2 cellular contexts compared by ENCODE assay signal in the genomic region with DNA sequence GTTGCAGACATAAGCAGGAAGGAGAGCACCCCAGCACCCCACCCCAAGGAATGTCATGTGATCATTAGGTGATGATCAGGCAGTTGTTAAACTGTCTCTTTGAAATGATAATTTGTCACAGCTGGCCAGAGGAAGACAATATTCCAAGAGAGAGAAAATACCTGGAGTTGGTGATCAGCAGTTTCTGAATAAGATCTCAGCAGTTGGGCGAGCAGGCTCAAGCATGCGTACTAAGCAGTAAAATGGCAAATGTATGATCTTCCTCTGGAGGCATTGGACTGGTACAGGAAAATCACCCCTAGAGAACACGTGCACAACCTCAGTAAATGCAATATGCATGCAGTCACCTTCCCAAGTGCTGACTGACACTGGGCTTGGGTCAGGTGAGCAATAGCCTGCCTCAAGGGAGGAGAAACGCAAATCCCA.
TF ChIP-seq lines count a peak whose summit lies in the region.

No MANE protein-coding gene starts in this region.

TF ChIP-seq in GM23338, 12 proteins besides CTCF, POLR2A, EP300 and RAD21 (continues in another document):
- TF ChIP-seq NANOG (IDR thresholded peaks at IDR 0.05; ENCODE audit: borderline replicate concordance) (peak; percentile 96), CREB1 (CRISPR knock-in tag; IDR thresholded peaks at IDR 0.05; ENCODE audit: low read depth) (peak; percentile 63), EZH2 (IDR thresholded peaks at IDR 0.05; ENCODE audit: low read depth, unreplicated experiment) (no peak), JUNB (IDR thresholded peaks at IDR 0.05; ENCODE audit: unreplicated experiment) (no peak), POLR2AphosphoS5 (IDR thresholded peaks at IDR 0.05; ENCODE audit: low read depth) (no peak), EZH2phosphoT487 (IDR thresholded peaks at IDR 0.05; ENCODE audit: unreplicated experiment) (no peak), ZNF114 (CRISPR knock-in tag; IDR thresholded peaks at IDR 0.05) (no peak), STAT1 (IDR thresholded peaks at IDR 0.05; ENCODE audit: unreplicated experiment) (no peak)
- TF ChIP-seq, protein P1, sequence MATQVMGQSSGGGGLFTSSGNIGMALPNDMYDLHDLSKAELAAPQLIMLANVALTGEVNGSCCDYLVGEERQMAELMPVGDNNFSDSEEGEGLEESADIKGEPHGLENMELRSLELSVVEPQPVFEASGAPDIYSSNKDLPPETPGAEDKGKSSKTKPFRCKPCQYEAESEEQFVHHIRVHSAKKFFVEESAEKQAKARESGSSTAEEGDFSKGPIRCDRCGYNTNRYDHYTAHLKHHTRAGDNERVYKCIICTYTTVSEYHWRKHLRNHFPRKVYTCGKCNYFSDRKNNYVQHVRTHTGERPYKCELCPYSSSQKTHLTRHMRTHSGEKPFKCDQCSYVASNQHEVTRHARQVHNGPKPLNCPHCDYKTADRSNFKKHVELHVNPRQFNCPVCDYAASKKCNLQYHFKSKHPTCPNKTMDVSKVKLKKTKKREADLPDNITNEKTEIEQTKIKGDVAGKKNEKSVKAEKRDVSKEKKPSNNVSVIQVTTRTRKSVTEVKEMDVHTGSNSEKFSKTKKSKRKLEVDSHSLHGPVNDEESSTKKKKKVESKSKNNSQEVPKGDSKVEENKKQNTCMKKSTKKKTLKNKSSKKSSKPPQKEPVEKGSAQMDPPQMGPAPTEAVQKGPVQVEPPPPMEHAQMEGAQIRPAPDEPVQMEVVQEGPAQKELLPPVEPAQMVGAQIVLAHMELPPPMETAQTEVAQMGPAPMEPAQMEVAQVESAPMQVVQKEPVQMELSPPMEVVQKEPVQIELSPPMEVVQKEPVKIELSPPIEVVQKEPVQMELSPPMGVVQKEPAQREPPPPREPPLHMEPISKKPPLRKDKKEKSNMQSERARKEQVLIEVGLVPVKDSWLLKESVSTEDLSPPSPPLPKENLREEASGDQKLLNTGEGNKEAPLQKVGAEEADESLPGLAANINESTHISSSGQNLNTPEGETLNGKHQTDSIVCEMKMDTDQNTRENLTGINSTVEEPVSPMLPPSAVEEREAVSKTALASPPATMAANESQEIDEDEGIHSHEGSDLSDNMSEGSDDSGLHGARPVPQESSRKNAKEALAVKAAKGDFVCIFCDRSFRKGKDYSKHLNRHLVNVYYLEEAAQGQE (IDR thresholded peaks at IDR 0.05; ENCODE audit: unreplicated experiment): no peak
- TF ChIP-seq, protein P2, sequence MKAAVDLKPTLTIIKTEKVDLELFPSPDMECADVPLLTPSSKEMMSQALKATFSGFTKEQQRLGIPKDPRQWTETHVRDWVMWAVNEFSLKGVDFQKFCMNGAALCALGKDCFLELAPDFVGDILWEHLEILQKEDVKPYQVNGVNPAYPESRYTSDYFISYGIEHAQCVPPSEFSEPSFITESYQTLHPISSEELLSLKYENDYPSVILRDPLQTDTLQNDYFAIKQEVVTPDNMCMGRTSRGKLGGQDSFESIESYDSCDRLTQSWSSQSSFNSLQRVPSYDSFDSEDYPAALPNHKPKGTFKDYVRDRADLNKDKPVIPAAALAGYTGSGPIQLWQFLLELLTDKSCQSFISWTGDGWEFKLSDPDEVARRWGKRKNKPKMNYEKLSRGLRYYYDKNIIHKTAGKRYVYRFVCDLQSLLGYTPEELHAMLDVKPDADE (IDR thresholded peaks at IDR 0.05): no peak

TF ChIP-seq in K562, 482 proteins besides CTCF, POLR2A, EP300 and RAD21:
- TF ChIP-seq, protein P3, sequence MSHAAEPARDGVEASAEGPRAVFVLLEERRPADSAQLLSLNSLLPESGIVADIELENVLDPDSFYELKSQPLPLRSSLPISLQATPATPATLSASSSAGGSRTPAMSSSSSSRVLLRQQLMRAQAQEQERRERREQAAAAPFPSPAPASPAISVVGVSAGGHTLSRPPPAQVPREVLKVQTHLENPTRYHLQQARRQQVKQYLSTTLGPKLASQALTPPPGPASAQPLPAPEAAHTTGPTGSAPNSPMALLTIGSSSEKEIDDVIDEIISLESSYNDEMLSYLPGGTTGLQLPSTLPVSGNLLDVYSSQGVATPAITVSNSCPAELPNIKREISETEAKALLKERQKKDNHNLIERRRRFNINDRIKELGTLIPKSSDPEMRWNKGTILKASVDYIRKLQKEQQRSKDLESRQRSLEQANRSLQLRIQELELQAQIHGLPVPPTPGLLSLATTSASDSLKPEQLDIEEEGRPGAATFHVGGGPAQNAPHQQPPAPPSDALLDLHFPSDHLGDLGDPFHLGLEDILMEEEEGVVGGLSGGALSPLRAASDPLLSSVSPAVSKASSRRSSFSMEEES (CRISPR knock-in tag; IDR thresholded peaks at IDR 0.05): 0 out of 2 replicates have a peak, but pooled peaks have one; percentile 6
- TF ChIP-seq ZNF165 (CRISPR knock-in tag; IDR thresholded peaks at IDR 0.05; ENCODE audit: borderline replicate concordance): no peak
